ENCODE assay signal across 8 cellular contexts in the genomic region with DNA sequence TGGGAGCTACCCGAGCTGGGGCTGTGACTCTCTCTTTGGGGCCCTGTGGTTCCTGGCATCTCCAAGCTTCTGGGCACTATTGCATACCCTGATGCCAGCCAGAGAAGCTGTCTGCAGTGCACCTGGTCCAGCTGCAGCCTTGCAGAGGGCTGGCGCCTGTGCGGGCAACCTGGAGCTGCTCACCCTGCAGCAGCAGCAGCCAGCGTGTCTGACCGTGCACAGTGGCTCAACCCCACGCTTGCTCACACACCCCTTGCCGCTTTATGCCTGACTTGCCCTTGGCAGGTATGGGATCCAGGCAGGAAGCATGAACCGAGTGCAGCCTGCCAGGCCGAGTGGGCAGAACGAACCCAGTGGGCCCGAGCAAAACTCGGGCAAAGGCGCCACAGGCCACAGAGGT.
"Had no signal": no experiment of that assay in that cellular context is flagged by ENCODE, and none has a peak within 500 bp of the region (broad histone marks: within the 10 kb centered on the region; RNA-seq: fewer than 3 reads in every experiment).

No MANE protein-coding gene starts in this region.

- H3K4me3 ChIP-seq: GM23248, HAP-1 had no signal

- H3K4me3 Mint-ChIP-seq: HFFc6 had no signal

- H3K27ac ChIP-seq: GM23248 had no signal

- H3K9me3 Mint-ChIP-seq: HFFc6 had no signal

- H2AFZ ChIP-seq: GM23248 had no signal

- ATAC-seq: HCT116 had no signal

- H3K36me3 ChIP-seq: HAP-1 had no signal

- H3K27ac Mint-ChIP-seq: HFFc6 had no signal

- DNase-seq: GM23248, GOT3, H7, HFFc6, IMR-90 had no signal

- FAIRE-seq: HTR-8/SVneo had no signal

- H3K4me1 ChIP-seq: HAP-1 had no signal

- H3K9ac ChIP-seq: GM23248 had no signal

- H3K9me3 ChIP-seq: HAP-1 had no signal
